In genomic region chr9:70601000-70601929, GRCh38 we compare ENCODE assay signal across 8 cellular contexts.
DNase-seq lines count a peak whose midpoint lies in the region; ATAC-seq and TF ChIP-seq lines count a peak whose summit lies in the region.

No MANE protein-coding gene starts in this region.

- H3K4me1 Mint-ChIP-seq in chondrocyte (ENCODE audit: low read depth) = peaks cover 40% of the 10 kb centered on the region

- TF ChIP-seq RAD21 in liver (IDR thresholded peaks at IDR 0.05) = peak in 1 of 2 donors; percentile 72

- H3K27ac ChIP-seq in liver (ENCODE audit: low read depth in 1 of 2, low read length in 2 of 2) = peak overlapping the region; percentile 42 to 60
- H3K27ac ChIP-seq in thoracic aorta = peak overlapping the region; percentile 90 to 97

- H3K9me3 ChIP-seq in liver (ENCODE audit: control insufficient read depth in 4 of 4, low read length in 3 of 4) = no peaks in the 10 kb centered on the region
- H3K9me3 ChIP-seq in thoracic aorta = no peaks in the 10 kb centered on the region

- peak overlapping the region in 1 of 2 donors; percentile 73 for H3K9ac ChIP-seq in liver (ENCODE audit: low read depth in 1 of 2, low read length in 2 of 2)

- H3K27ac Mint-ChIP-seq in chondrocyte (ENCODE audit: unreplicated experiment) = peak overlapping the region; percentile 98

- ATAC-seq in thoracic aorta (ENCODE audit: insufficient number of reproducible peaks, low FRiP score, low read depth) = peak; percentile 82
- ATAC-seq in GM21423 (IDR thresholded peaks at IDR 0.05; ENCODE audit: unreplicated experiment) = no peak

- H3K36me3 ChIP-seq in liver (ENCODE audit: control insufficient read depth in 4 of 4, insufficient read depth in 3 of 4, low read depth in 1 of 4, low read length in 3 of 4) (no peaks in the 10 kb centered on the region), thoracic aorta (no peaks in the 10 kb centered on the region)

- H3K36me3 Mint-ChIP-seq in chondrocyte (ENCODE audit: low read depth) = no peaks in the 10 kb centered on the region

- 56% methylated on average over 30 of the region's 30 CpGs for WGBS in liver

- no peaks in the 10 kb centered on the region for H3K9me3 Mint-ChIP-seq in chondrocyte (ENCODE audit: low read depth)

- peak overlapping the region; percentile 64 for H3K4me3 Mint-ChIP-seq in chondrocyte (ENCODE audit: unreplicated experiment)

- peaks cover 1 to 9% (median 7%) of the 10 kb centered on the region in 4 donors for H3K4me1 ChIP-seq in liver (ENCODE audit: control insufficient read depth in 4 of 4, insufficient read depth in 4 of 4, low read length in 3 of 4)
- peaks cover 14 to 30% of the 10 kb centered on the region in 2 donors for H3K4me1 ChIP-seq in thoracic aorta (ENCODE audit: control insufficient read depth in 1 of 2, low read depth in 2 of 2)

- TF ChIP-seq CTCF in chondrocyte (IDR thresholded peaks at IDR 0.05) (no peak), liver (IDR thresholded peaks at IDR 0.05; ENCODE audit: low read depth, low read length, missing input control) (no peak), thoracic aorta (IDR thresholded peaks at IDR 0.05) (no peak)

- H3K27me3 ChIP-seq in liver (ENCODE audit: control insufficient read depth in 4 of 4, insufficient read depth in 4 of 4, low read length in 3 of 4) (no peaks in the 10 kb centered on the region), thoracic aorta (replicated peaks; ENCODE audit: insufficient read depth) (no peaks in the 10 kb centered on the region)

- no peaks in the 10 kb centered on the region for H3K27me3 Mint-ChIP-seq in chondrocyte (ENCODE audit: low read depth)

- H3K4me3 ChIP-seq in liver (ENCODE audit: low read depth in 1 of 3, low read length in 3 of 3) (no peak overlapping the region), thoracic aorta (peak overlapping the region; percentile 46)

- DNase-seq in COLO829 (ENCODE audit: low spot score) = peak; percentile 97
- DNase-seq in NCI-H226 = peak; percentile 99
- DNase-seq in chondrocyte (ENCODE audit: low spot score) = peak; percentile 96
- DNase-seq in thoracic aorta (ENCODE audit: low spot score) = peak; percentile 86
- DNase-seq in activated effector memory CD4-positive, alpha-beta T cell treated with anti-CD3 and anti-CD28 coated beads, Interleukin-2, amount 50 U/mL, for 16 hours = no peak
- no peak for DNase-seq in SIG-M5 (lab: John Stamatoyannopoulos, UW)

TF ChIP-seq in liver, 16 proteins besides CTCF, POLR2A, EP300 and RAD21:
- peak in 1 of 2 donors; percentile 18 for TF ChIP-seq HNF4A (conservative IDR thresholded peaks at IDR 0.05)
- TF ChIP-seq FOXA2 (IDR thresholded peaks at IDR 0.05) = no peak
- peak; percentile 99 for TF ChIP-seq NR2F2 (IDR thresholded peaks at IDR 0.05)
- TF ChIP-seq RXRA (IDR thresholded peaks at IDR 0.05) = peak; percentile 92 to 95
- peak; percentile 86 for TF ChIP-seq REST (IDR thresholded peaks at IDR 0.05)
- TF ChIP-seq FOXA1 (IDR thresholded peaks at IDR 0.05) = no peak
- peak; percentile 30 for TF ChIP-seq MAX (IDR thresholded peaks at IDR 0.05)
- TF ChIP-seq SP1 (IDR thresholded peaks at IDR 0.05) = peak; percentile 91
- peak; percentile 6 for TF ChIP-seq YY1 (IDR thresholded peaks at IDR 0.05)
- no peak for TF ChIP-seq TAF1 (conservative IDR thresholded peaks at IDR 0.05)

Comparison
In these comparisons a context has a peak if more than half of its experiments do, and no peak if none do; other contexts are left out.
1. DNase-seq: peak in COLO829 (single experiment), NCI-H226 (single experiment), chondrocyte (single experiment) and thoracic aorta (single experiment); none in activated effector memory CD4-positive, alpha-beta T cell treated with anti-CD3 and anti-CD28 coated beads, Interleukin-2, amount 50 U/mL, for 16 hours (single experiment) and SIG-M5 (single experiment).